Comparison of ENCODE assay signal across 27 cellular contexts in the genomic region with DNA sequence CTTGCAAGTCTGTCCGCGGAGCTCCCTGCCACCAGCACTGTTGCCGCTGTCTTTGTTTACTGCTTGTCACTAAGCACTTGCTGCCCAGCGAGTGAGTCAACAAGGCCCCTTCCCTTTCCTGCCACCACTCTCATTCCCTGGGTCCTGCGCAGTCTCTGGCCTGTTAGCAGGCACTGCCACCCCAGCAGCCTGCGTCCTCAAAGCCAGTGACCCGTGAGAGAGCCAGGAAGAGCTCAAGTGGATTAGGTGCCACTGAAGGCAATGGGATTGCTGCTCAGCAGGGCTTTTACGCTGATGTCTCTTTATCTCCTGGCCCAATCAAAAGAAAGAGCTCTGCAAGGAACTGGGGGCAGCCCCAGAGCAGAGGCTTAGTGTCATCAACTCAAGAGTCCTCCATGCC. TPM values are rescaled to one million over a fixed set of nuclear protein-coding genes. Genes with fewer than 3 reads are reported as not detected.
DNase-seq lines count a peak whose midpoint lies in the region; ATAC-seq, FAIRE-seq and TF ChIP-seq lines count a peak whose summit lies in the region.
"Had no signal": no experiment of that assay in that cellular context is flagged by ENCODE, and none has a peak within 500 bp of the region (broad histone marks: within the 10 kb centered on the region; RNA-seq: fewer than 3 reads in every experiment).

A gene with protein sequence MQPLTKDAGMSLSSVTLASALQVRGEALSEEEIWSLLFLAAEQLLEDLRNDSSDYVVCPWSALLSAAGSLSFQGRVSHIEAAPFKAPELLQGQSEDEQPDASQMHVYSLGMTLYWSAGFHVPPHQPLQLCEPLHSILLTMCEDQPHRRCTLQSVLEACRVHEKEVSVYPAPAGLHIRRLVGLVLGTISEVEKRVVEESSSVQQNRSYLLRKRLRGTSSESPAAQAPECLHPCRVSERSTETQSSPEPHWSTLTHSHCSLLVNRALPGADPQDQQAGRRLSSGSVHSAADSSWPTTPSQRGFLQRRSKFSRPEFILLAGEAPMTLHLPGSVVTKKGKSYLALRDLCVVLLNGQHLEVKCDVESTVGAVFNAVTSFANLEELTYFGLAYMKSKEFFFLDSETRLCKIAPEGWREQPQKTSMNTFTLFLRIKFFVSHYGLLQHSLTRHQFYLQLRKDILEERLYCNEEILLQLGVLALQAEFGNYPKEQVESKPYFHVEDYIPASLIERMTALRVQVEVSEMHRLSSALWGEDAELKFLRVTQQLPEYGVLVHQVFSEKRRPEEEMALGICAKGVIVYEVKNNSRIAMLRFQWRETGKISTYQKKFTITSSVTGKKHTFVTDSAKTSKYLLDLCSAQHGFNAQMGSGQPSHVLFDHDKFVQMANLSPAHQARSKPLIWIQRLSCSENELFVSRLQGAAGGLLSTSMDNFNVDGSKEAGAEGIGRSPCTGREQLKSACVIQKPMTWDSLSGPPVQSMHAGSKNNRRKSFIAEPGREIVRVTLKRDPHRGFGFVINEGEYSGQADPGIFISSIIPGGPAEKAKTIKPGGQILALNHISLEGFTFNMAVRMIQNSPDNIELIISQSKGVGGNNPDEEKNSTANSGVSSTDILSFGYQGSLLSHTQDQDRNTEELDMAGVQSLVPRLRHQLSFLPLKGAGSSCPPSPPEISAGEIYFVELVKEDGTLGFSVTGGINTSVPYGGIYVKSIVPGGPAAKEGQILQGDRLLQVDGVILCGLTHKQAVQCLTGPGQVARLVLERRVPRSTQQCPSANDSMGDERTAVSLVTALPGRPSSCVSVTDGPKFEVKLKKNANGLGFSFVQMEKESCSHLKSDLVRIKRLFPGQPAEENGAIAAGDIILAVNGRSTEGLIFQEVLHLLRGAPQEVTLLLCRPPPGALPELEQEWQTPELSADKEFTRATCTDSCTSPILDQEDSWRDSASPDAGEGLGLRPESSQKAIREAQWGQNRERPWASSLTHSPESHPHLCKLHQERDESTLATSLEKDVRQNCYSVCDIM (N-terminal part only) (minus strand): TSS at position 61 of the 400 bp plus-strand sequence. CDS start 129 bp downstream, outside the sequence.

- no peaks in the 10 kb centered on the region for H3K9me3 ChIP-seq in H9 (ENCODE audit: control insufficient read depth, low read depth, low read length)
- no peaks in the 10 kb centered on the region for H3K9me3 ChIP-seq in K562 (replicated peaks; ENCODE audit: control insufficient read depth, insufficient read depth, low read depth, low read length)
- H3K9me3 ChIP-seq: ascending aorta, left lung had no signal

- no peak within 1 kb of the TSS; a peak in 1 of 7 replicates for H3K27ac Mint-ChIP-seq in H9
- no peak within 1 kb of the TSS for H3K27ac Mint-ChIP-seq in natural killer cell treated with Interleukin-12 subunit alpha and Interleukin-12 subunit beta and Interleukin-15 and Interleukin-18, amount 100 ng/mL, for 72 hours
- H3K27ac Mint-ChIP-seq: activated naive CD4-positive, alpha-beta T cell treated with anti-CD3 and anti-CD28 coated beads for 36 hours; CD8-positive, alpha-beta memory T cell; HFFc6; T-helper 1 cell treated with Interleukin-12 subunit alpha and Interleukin-12 subunit beta and Interleukin-4 antibody, amounts not matched to agents 30 μg/mL and 1 μg/mL, for 36 hours had no signal

- H3K9me1 ChIP-seq in K562 (ENCODE audit: control insufficient read depth, insufficient read depth, low read length) = no peaks in the 10 kb centered on the region

- DNase-seq in D721Med (ENCODE audit: insufficient read length, low spot score) (peak; percentile 31), H9 (peak; percentile 59), K562 (ENCODE audit: extremely low read depth in 1 of 4, low spot score in 3 of 4) (no peak), medulla oblongata (ENCODE audit: extremely low spot score) (peak; percentile 47), activated gamma-delta T cell treated with Interleukin-2 at 50 U/mL for 16 hours (no peak)
- no peak for DNase-seq in natural killer cell treated with Interleukin-12 subunit alpha and Interleukin-12 subunit beta and Interleukin-15 and Interleukin-18, amount 100 ng/mL, for 72 hours (ENCODE audit: low spot score)
- DNase-seq: activated CD4-positive, alpha-beta T cell treated with anti-CD3 and anti-CD28 coated beads, Interleukin-2, amount 50 U/mL, for 4 hours; activated naive CD4-positive, alpha-beta T cell treated with anti-CD3 and anti-CD28 coated beads for 36 hours; activated T-cell treated with anti-CD3 and anti-CD28 coated beads for 4 hours; CD8-positive, alpha-beta memory T cell; foreskin melanocyte; HFFc6; left lung; NCI-H146; SIG-M5; stimulated activated CD4-positive, alpha-beta T cell treated with anti-CD3 and anti-CD28 coated beads, Interleukin-4, amount 100 ng/mL, for 24 hours had no signal

- no peak within 1 kb of the TSS for H2BK15ac ChIP-seq in H9 (ENCODE audit: low read depth, low read length)

- no peak within 1 kb of the TSS for H3T11ph ChIP-seq in H9 (ENCODE audit: low read length)

- TF ChIP-seq POLR2A in K562 (conservative IDR thresholded peaks at IDR 0.05) = no peak

- H3K79me1 ChIP-seq in H9 (ENCODE audit: insufficient read depth, low read depth, low read length, poor library complexity, severe bottlenecking) = no peaks in the 10 kb centered on the region

- no peak within 1 kb of the TSS for H3K14ac ChIP-seq in H9 (ENCODE audit: insufficient read depth, low read length)

- peaks cover 2% of the 10 kb centered on the region; the same call in 1 of the 2 replicates for H3K27me3 Mint-ChIP-seq in H9 (ENCODE audit: low read depth)
- peaks cover 11 to 21% of the 10 kb centered on the region in 2 donors for H3K27me3 Mint-ChIP-seq in natural killer cell treated with Interleukin-12 subunit alpha and Interleukin-12 subunit beta and Interleukin-15 and Interleukin-18, amount 100 ng/mL, for 72 hours

- H3K9ac ChIP-seq in H9 (ENCODE audit: extremely low read depth, insufficient read length, low read length) (no peak within 1 kb of the TSS), K562 (ENCODE audit: insufficient read depth in 1 of 2, low read depth in 2 of 2, low read length in 2 of 2) (no peak within 1 kb of the TSS)
- H3K9ac ChIP-seq: parathyroid adenoma had no signal

- no peak within 1 kb of the TSS for H2AK5ac ChIP-seq in H9 (ENCODE audit: insufficient read length, low read length)

- H3K4me1 ChIP-seq in H9 (ENCODE audit: insufficient read depth, low read length) = no peaks in the 10 kb centered on the region; the same call in 1 of the 2 replicates
- no peaks in the 10 kb centered on the region for H3K4me1 ChIP-seq in K562 (replicated peaks in 1 of 2; ENCODE audit: control insufficient read depth in 2 of 2, insufficient read depth in 2 of 2, low read length in 2 of 2)
- H3K4me1 ChIP-seq: ascending aorta, left lung, parathyroid adenoma had no signal

- H3K23me2 ChIP-seq in H9 (ENCODE audit: insufficient read length, low read depth, low read length, poor library complexity, severe bottlenecking) = no peaks in the 10 kb centered on the region

- TF ChIP-seq RAD21 in K562 (CRISPR knock-in tag; conservative IDR thresholded peaks at IDR 0.05 in 1 of 2, IDR thresholded peaks at IDR 0.05 in 1 of 2) = no peak

- no peak within 1 kb of the TSS for H3K18ac ChIP-seq in H9 (ENCODE audit: insufficient read length, low read depth, low read length)

- CTCF ChIA-PET in K562 (lab: Yijun Ruan, JAX; ENCODE audit: low intra/inter-chr PET ratio) = no interaction called here

- no peak for FAIRE-seq in D721Med (lab: Jason Lieb, UNC)
- FAIRE-seq in K562 (lab: Jason Lieb, UNC) = no peak
- FAIRE-seq: HTR-8/SVneo had no signal

- H2BK20ac ChIP-seq in H9 (ENCODE audit: low read depth, low read length, poor library complexity, severe bottlenecking) = no peak within 1 kb of the TSS

- in situ Hi-C loops in K562 (cut with MboI) = no loop called here

- ATAC-seq in K562 = peak; percentile 49; the same call in 2 of the 3 replicates
- no peak for ATAC-seq in natural killer cell treated with Interleukin-12 subunit alpha and Interleukin-12 subunit beta and Interleukin-15 and Interleukin-18, amount 100 ng/mL, for 72 hours
- ATAC-seq in HG03457 (IDR thresholded peaks at IDR 0.05; ENCODE audit: unreplicated experiment) = no peak
- no peak for ATAC-seq in HG02852 (IDR thresholded peaks at IDR 0.05; ENCODE audit: unreplicated experiment)
- ATAC-seq: left lung had no signal

- H4K5ac ChIP-seq in H9 (ENCODE audit: insufficient read length, low read depth, low read length) = no peak within 1 kb of the TSS

- no peaks in the 10 kb centered on the region for H3K36me3 Mint-ChIP-seq in H9 (ENCODE audit: insufficient read depth in 1 of 3, low read depth in 3 of 3)
- no peaks in the 10 kb centered on the region for H3K36me3 Mint-ChIP-seq in natural killer cell treated with Interleukin-12 subunit alpha and Interleukin-12 subunit beta and Interleukin-15 and Interleukin-18, amount 100 ng/mL, for 72 hours
- H3K36me3 Mint-ChIP-seq: CD8-positive, alpha-beta memory T cell had no signal

- H3K4me3 ChIP-seq in K562 = no peak within 1 kb of the TSS
- H3K4me3 ChIP-seq: ascending aorta, coronary artery, left lung, skin epidermis had no signal

- H3K4me3 Mint-ChIP-seq in H9 = no peak within 1 kb of the TSS
- H3K4me3 Mint-ChIP-seq in natural killer cell treated with Interleukin-12 subunit alpha and Interleukin-12 subunit beta and Interleukin-15 and Interleukin-18, amount 100 ng/mL, for 72 hours = no peak within 1 kb of the TSS
- H3K4me3 Mint-ChIP-seq: activated naive CD4-positive, alpha-beta T cell treated with anti-CD3 and anti-CD28 coated beads for 36 hours; CD8-positive, alpha-beta memory T cell; HFFc6; T-helper 1 cell treated with Interleukin-12 subunit alpha and Interleukin-12 subunit beta and Interleukin-4 antibody, amounts not matched to agents 30 μg/mL and 1 μg/mL, for 36 hours had no signal

- H3K56ac ChIP-seq in H9 (ENCODE audit: insufficient read length, low read depth, low read length) = no peak within 1 kb of the TSS

- no peak within 1 kb of the TSS for H3K23ac ChIP-seq in H9 (ENCODE audit: insufficient read length, low read depth, low read length)

- no peaks in the 10 kb centered on the region; a peak in 1 of 5 replicates for H3K9me3 Mint-ChIP-seq in H9
- no peaks in the 10 kb centered on the region for H3K9me3 Mint-ChIP-seq in natural killer cell treated with Interleukin-12 subunit alpha and Interleukin-12 subunit beta and Interleukin-15 and Interleukin-18, amount 100 ng/mL, for 72 hours
- H3K9me3 Mint-ChIP-seq: activated naive CD4-positive, alpha-beta T cell treated with anti-CD3 and anti-CD28 coated beads for 36 hours; HFFc6; T-helper 1 cell treated with Interleukin-12 subunit alpha and Interleukin-12 subunit beta and Interleukin-4 antibody, amounts not matched to agents 30 μg/mL and 1 μg/mL, for 36 hours had no signal

- intact Hi-C loops in K562 (cut with micrococcal nuclease) = no loop called here

- H2AFZ ChIP-seq in H9 (ENCODE audit: low read length) (no peak within 1 kb of the TSS), K562 (ENCODE audit: low read depth, low read length) (no peak within 1 kb of the TSS)
- H2AFZ ChIP-seq: parathyroid adenoma had no signal

- H3K79me2 ChIP-seq in H9 (ENCODE audit: insufficient read depth, low read length) (no peaks in the 10 kb centered on the region), K562 (ENCODE audit: control insufficient read depth, insufficient read depth, low read length) (no peaks in the 10 kb centered on the region)
- H3K79me2 ChIP-seq: parathyroid adenoma had no signal

- no peak within 1 kb of the TSS for H4K91ac ChIP-seq in H9 (ENCODE audit: insufficient read length, low read depth, low read length)

- peaks cover 19 to 22% of the 10 kb centered on the region in 2 experiments for H3K4me1 Mint-ChIP-seq in H9
- no peaks in the 10 kb centered on the region for H3K4me1 Mint-ChIP-seq in natural killer cell treated with Interleukin-12 subunit alpha and Interleukin-12 subunit beta and Interleukin-15 and Interleukin-18, amount 100 ng/mL, for 72 hours (ENCODE audit: low read depth in 2 of 2)
- H3K4me1 Mint-ChIP-seq: CD8-positive, alpha-beta memory T cell had no signal

- H3K27me3 ChIP-seq in H9 (ENCODE audit: insufficient read depth, low read length) = no peaks in the 10 kb centered on the region
- H3K27me3 ChIP-seq in K562 (ENCODE audit: control insufficient read depth in 2 of 2, insufficient read depth in 2 of 2, low read length in 2 of 2) = peaks cover 12 to 28% of the 10 kb centered on the region in 2 experiments
- H3K27me3 ChIP-seq: ascending aorta had no signal

- H3K4me2 ChIP-seq in H9 (ENCODE audit: insufficient read depth, insufficient read length, low read length) (no peak within 1 kb of the TSS), K562 (ENCODE audit: insufficient read depth, low read length) (no peak within 1 kb of the TSS)

- H2BK5ac ChIP-seq in H9 (ENCODE audit: insufficient read length, low read length) = no peak within 1 kb of the TSS

- no peaks in the 10 kb centered on the region for H3K36me3 ChIP-seq in K562 (ENCODE audit: control insufficient read depth, insufficient read depth, low read length)
- H3K36me3 ChIP-seq: ascending aorta, left lung had no signal

- no peak within 1 kb of the TSS for H2BK120ac ChIP-seq in H9 (ENCODE audit: low read depth, low read length, poor library complexity, severe bottlenecking)

- H2BK12ac ChIP-seq in H9 (ENCODE audit: insufficient read length, low read depth, low read length) = no peak within 1 kb of the TSS

- no peak for TF ChIP-seq CTCF in D721Med (IDR thresholded peaks at IDR 0.05; ENCODE audit: insufficient read depth, missing control alignments)
- no peak for TF ChIP-seq CTCF in H9 (conservative IDR thresholded peaks at IDR 0.05)
- TF ChIP-seq CTCF in K562 (IDR thresholded peaks at IDR 0.05 in 2 of 3, conservative IDR thresholded peaks at IDR 0.05 in 1 of 3; ENCODE audit: insufficient read depth in 2 of 3, low read depth in 1 of 3, low read length in 3 of 3) = no peak

- no peak within 1 kb of the TSS for H4K8ac ChIP-seq in H9 (replicated peaks; ENCODE audit: insufficient read length, low read depth, low read length)

- POLR2A ChIA-PET in K562 (lab: Yijun Ruan, JAX) = interaction anchor here (0.7 to 1.1 kb wide), 2 partner anchors 305 to 764 kb away, joined by 3 read pairs; no protein-coding TSS in a partner anchor

- H4K20me1 ChIP-seq in H9 (ENCODE audit: control insufficient read depth, insufficient read depth, insufficient read length) = no peaks in the 10 kb centered on the region
- H4K20me1 ChIP-seq in K562 (replicated peaks; ENCODE audit: control insufficient read depth, insufficient read depth, low read length) = no peaks in the 10 kb centered on the region

- TF ChIP-seq EP300 in K562 (IDR thresholded peaks at IDR 0.05; ENCODE audit: low read length) = no peak

- no CpG with 5 or more reads among the region's 8 CpGs for whole genome bisulfite sequencing in H9 (ENCODE audit: extremely low coverage, insufficient read length, low lambda C conversion rate)
- WGBS in K562 (ENCODE audit: insufficient coverage, low coverage, missing lambda C conversion rate) = 6% methylated on average over 8 of the region's 8 CpGs

- H3K4ac ChIP-seq in H9 (ENCODE audit: low read depth, low read length) = no peak within 1 kb of the TSS

- H3K27ac ChIP-seq in H9 (ENCODE audit: insufficient read length, low read depth, low read length) (no peak within 1 kb of the TSS), K562 (ENCODE audit: extremely low read depth, low read depth, low read length) (no peak within 1 kb of the TSS)
- H3K27ac ChIP-seq: ascending aorta, coronary artery, epithelial cell of prostate, left lung, parathyroid adenoma, skin epidermis had no signal

- BruUV-seq in K562 (replicated peaks; lab: Mats Ljungman, UMichigan) = no TSS peak

RNA-seq across cellular contexts. Expression of the gene that starts here (rescaled TPM):
- total RNA-seq in H9 (2021) = 0.44 and 0.48 TPM in 2 replicates
- 5.3 and 8.2 TPM in 2 replicates for total RNA-seq in K562 (2011; cell fraction: chromatin; rRNA removed; ENCODE audit: low replicate concordance)
- total RNA-seq in K562 (2011; cell fraction: nucleolus; rRNA removed) = 2.5 and 2.8 TPM in 2 replicates
- 1.8 and 5.3 TPM in 2 replicates for total RNA-seq in K562 (2011; cell fraction: nucleoplasm; rRNA removed)
- 0.24 and 0.27 TPM in 2 replicates for total RNA-seq in K562 (2014; rRNA removed)
- 0.51 and 0.73 TPM in 2 replicates for total RNA-seq in K562 (2014; rRNA removed; fragmentation: Illumina TruSeq; extraction: Trizol)
- total RNA-seq in K562 (2015; rRNA removed; fragmentation: Illumina TruSeq; extraction: Trizol) = 0.23 and 0.33 TPM in 2 replicates
- 0.38 and 0.44 TPM in 2 replicates for total RNA-seq in K562 (2021)
- polyA plus RNA-seq in K562 (2011; rRNA removed) = 0.95 and 1.8 TPM in 2 replicates
- 0.16 and 0.50 TPM in 2 replicates for polyA plus RNA-seq in K562 (2011; cell fraction: cytosol; rRNA removed)
- polyA plus RNA-seq in K562 (2011; cell fraction: nucleus; rRNA removed) = 3.3 and 3.8 TPM in 2 replicates
- polyA plus RNA-seq in K562 (2012) = 0.55 and 1.3 TPM in 2 replicates
- 0.48 and 0.54 TPM in 2 replicates for polyA plus RNA-seq in K562 (2014; fragmentation: Illumina TruSeq; extraction: Trizol)
- polyA plus RNA-seq in K562 (2014; fragmentation: Nextera tagmentation; extraction: Ambion mirVana) = under 1 TPM; 0.14 to 0.15 TPM
- polyA plus RNA-seq in K562 (2014; rRNA removed) = 0.12 and 0.19 TPM in 2 replicates
- polyA minus RNA-seq in K562 (2011; rRNA and poly(A)+ RNA removed) = 0.21 and 0.72 TPM in 2 replicates
- polyA minus RNA-seq in K562 (2011; cell fraction: cytosol; rRNA and poly(A)+ RNA removed) = not detected in 2 replicates
- polyA minus RNA-seq in K562 (2011; cell fraction: nucleus; rRNA and poly(A)+ RNA removed) = 1.3 and 1.7 TPM in 2 replicates
- not detected for total RNA-seq in natural killer cell treated with Interleukin-12 subunit alpha and Interleukin-12 subunit beta and Interleukin-15 and Interleukin-18, amount 100 ng/mL, for 72 hours
- total RNA-seq: activated naive CD4-positive, alpha-beta T cell treated with anti-CD3 and anti-CD28 coated beads for 36 hours; ascending aorta; CD8-positive, alpha-beta memory T cell; HFFc6; myocyte; NCI-H460 had no signal
- polyA plus RNA-seq: CD8-positive, alpha-beta memory T cell had no signal

Comparison
In these comparisons a context has a peak if more than half of its experiments do, and no peak if none do; other contexts are left out.
1. Peak in DNase-seq in H9; RNA of the gene not detected or under 1 TPM.
2. DNase-seq: peak in D721Med (single experiment) and medulla oblongata (single experiment); none in K562 (0 of 4), natural killer cell treated with Interleukin-12 subunit alpha and Interleukin-12 subunit beta and Interleukin-15 and Interleukin-18, amount 100 ng/mL, for 72 hours (single experiment) and activated gamma-delta T cell treated with Interleukin-2 at 50 U/mL for 16 hours (single experiment).